Comparison of ENCODE assay signal across 7 cellular contexts in genomic region chr2:112958428-112959108, GRCh38. TPM values are rescaled to one million over a fixed set of nuclear protein-coding genes. Genes with fewer than 3 reads are reported as not detected.
A peak's percentile ranks its signal among the peaks of the same experiment; 100 is the strongest.
DNase-seq lines count a peak whose midpoint lies in the region; ATAC-seq and TF ChIP-seq lines count a peak whose summit lies in the region.

No MANE protein-coding gene starts in this region.

- no peak overlapping the region for H3K4me3 ChIP-seq in fibroblast of lung (replicated peaks in 1 of 4; ENCODE audit: control extremely low read depth in 1 of 4, insufficient read depth in 1 of 4, low read depth in 3 of 4, low read length in 4 of 4)

- DNase-seq in EH (ENCODE audit: low read depth) (peak; percentile 74), HFFc6 (peak; percentile 52), NCI-H510A (lab: John Stamatoyannopoulos, UW) (peak; percentile 2), fibroblast of lung (ENCODE audit: low read depth in 2 of 2) (peak; percentile 32 to 67), neural crest cell (ENCODE audit: low read depth, low spot score) (peak; percentile 17)
- DNase-seq in activated CD4-positive, alpha-beta T cell treated with anti-CD3 and anti-CD28 coated beads, Interleukin-2, amount 50 U/mL, for 48 hours = peak; percentile 21 to 34

- peaks cover 13% of the 10 kb centered on the region for H3K27me3 ChIP-seq in fibroblast of lung (ENCODE audit: control insufficient read depth, insufficient read depth, low read length)

- no peaks in the 10 kb centered on the region for H3K79me2 ChIP-seq in fibroblast of lung (ENCODE audit: control insufficient read depth, insufficient read depth, low read length)

- H3K27me3 Mint-ChIP-seq in HFFc6 (ENCODE audit: insufficient read depth) = peaks cover 8% of the 10 kb centered on the region
- H3K27me3 Mint-ChIP-seq in neural crest cell (ENCODE audit: low read depth) = peaks cover 4% of the 10 kb centered on the region

- H3K36me3 ChIP-seq in fibroblast of lung (ENCODE audit: control insufficient read depth, insufficient read depth, low read length) = no peaks in the 10 kb centered on the region

- H3K4me3 Mint-ChIP-seq in HFFc6 (no peak overlapping the region), neural crest cell (no peak overlapping the region)

- H3K27ac Mint-ChIP-seq in HFFc6 (no peak overlapping the region), neural crest cell (ENCODE audit: unreplicated experiment) (no peak overlapping the region)

- H3K9ac ChIP-seq in fibroblast of lung (ENCODE audit: insufficient read depth, low read length) = no peak overlapping the region

- H3K9me3 Mint-ChIP-seq in HFFc6 (no peaks in the 10 kb centered on the region), neural crest cell (no peaks in the 10 kb centered on the region)

- ATAC-seq in HG03378 (IDR thresholded peaks at IDR 0.05; ENCODE audit: unreplicated experiment) = no peak

- no peak overlapping the region for H2AFZ ChIP-seq in fibroblast of lung (ENCODE audit: low read length)

- H3K9me3 ChIP-seq in fibroblast of lung (ENCODE audit: control insufficient read depth, insufficient read depth, low read depth, low read length) = no peaks in the 10 kb centered on the region

- no peaks in the 10 kb centered on the region for H3K36me3 Mint-ChIP-seq in HFFc6 (ENCODE audit: low read depth)
- H3K36me3 Mint-ChIP-seq in neural crest cell (ENCODE audit: low read depth) = no peaks in the 10 kb centered on the region

- no peaks in the 10 kb centered on the region for H3K4me1 Mint-ChIP-seq in HFFc6 (ENCODE audit: low read depth)
- no peaks in the 10 kb centered on the region for H3K4me1 Mint-ChIP-seq in neural crest cell

- H4K20me1 ChIP-seq in fibroblast of lung (ENCODE audit: control insufficient read depth, extremely low read depth, insufficient read depth, low read length) = no peaks in the 10 kb centered on the region

- H3K27ac ChIP-seq in fibroblast of lung (ENCODE audit: insufficient read depth, low read length) = no peak overlapping the region

- no peak overlapping the region for H3K4me2 ChIP-seq in fibroblast of lung (ENCODE audit: extremely low read depth, insufficient read depth, low read length)

- H3K4me1 ChIP-seq in fibroblast of lung (ENCODE audit: control insufficient read depth, extremely low read depth, insufficient read depth, low read length) = no peaks in the 10 kb centered on the region

- TF ChIP-seq CTCF in HFFc6 (IDR thresholded peaks at IDR 0.05) (peak; percentile 89), fibroblast of lung (conservative IDR thresholded peaks at IDR 0.05 in 1 of 2, IDR thresholded peaks at IDR 0.05 in 1 of 2; ENCODE audit: low read depth in 1 of 2, low read length in 2 of 2) (peak; percentile 94 to 95), neural crest cell (conservative IDR thresholded peaks at IDR 0.05) (peak; percentile 85)

RNA-seq across cellular contexts. Expression of gene IL36G, which starts 19.2 kb away (rescaled TPM):
- not detected for total RNA-seq in HFFc6 (2021; fragmentation: NEBNext Ultra II Directional; extraction: Animal tissue kit (Norgen Biotek cat#: 25700))
- not detected in 2 replicates for total RNA-seq in fibroblast of lung
- not detected in 2 replicates for polyA plus RNA-seq in fibroblast of lung
- polyA plus RNA-seq in fibroblast of lung (2012) = not detected in 2 replicates
- polyA minus RNA-seq in fibroblast of lung (ENCODE audit: low replicate concordance) = not detected in 2 replicates
- not detected in 2 replicates for total RNA-seq in neural crest cell

RNA-seq across cellular contexts. Expression of gene IL36A, which starts 46.7 kb away (rescaled TPM):
- not detected for total RNA-seq in HFFc6 (2021; fragmentation: NEBNext Ultra II Directional; extraction: Animal tissue kit (Norgen Biotek cat#: 25700))
- total RNA-seq in fibroblast of lung (not detected in 2 replicates), neural crest cell (not detected in 2 replicates)
- not detected in 2 replicates for polyA plus RNA-seq in fibroblast of lung
- polyA plus RNA-seq in fibroblast of lung (2012) = not detected in 2 replicates
- not detected in 2 replicates for polyA minus RNA-seq in fibroblast of lung (ENCODE audit: low replicate concordance)

RNA-seq across cellular contexts. Expression of gene IL37, which starts 47.6 kb away (rescaled TPM):
- not detected for total RNA-seq in HFFc6 (2021; fragmentation: NEBNext Ultra II Directional; extraction: Animal tissue kit (Norgen Biotek cat#: 25700))
- total RNA-seq in fibroblast of lung (not detected in 2 replicates), neural crest cell (0.40 TPM in 1 of 2 replicates, not detected in the other)
- polyA plus RNA-seq in fibroblast of lung = not detected in 2 replicates
- not detected in 2 replicates for polyA plus RNA-seq in fibroblast of lung (2012)
- not detected in 2 replicates for polyA minus RNA-seq in fibroblast of lung (ENCODE audit: low replicate concordance)

Comparison
In these comparisons a context has a peak if more than half of its experiments do, and no peak if none do; other contexts are left out.
1. DNase-seq: peak in every context shown above with its lines; median percentile 74 in EH; 52 in HFFc6; 50 in fibroblast of lung; 28 in activated CD4-positive, alpha-beta T cell treated with anti-CD3 and anti-CD28 coated beads, Interleukin-2, amount 50 U/mL, for 48 hours; 17 in neural crest cell; 2 in NCI-H510A.